In genomic region chr2:134669731-134670669, GRCh38 we compare ENCODE assay signal across 9 cellular contexts. TPM values are rescaled to one million over a fixed set of nuclear protein-coding genes. Genes with fewer than 3 reads are reported as not detected.
A peak's percentile ranks its signal among the peaks of the same experiment; 100 is the strongest.
DNase-seq lines count a peak whose midpoint lies in the region; ATAC-seq and TF ChIP-seq lines count a peak whose summit lies in the region.
"Had no signal": no experiment of that assay in that cellular context is flagged by ENCODE, and none has a peak within 500 bp of the region (broad histone marks: within the 10 kb centered on the region; RNA-seq: fewer than 3 reads in every experiment).

No MANE protein-coding gene starts in this region.

- peak overlapping the region; percentile 41 for H3K27ac ChIP-seq in CD8-positive, alpha-beta T cell (ENCODE audit: low read depth, low read length)
- H3K27ac ChIP-seq in psoas muscle: no peak overlapping the region

- H3K9me3 Mint-ChIP-seq in CD8-positive, alpha-beta T cell: no peaks in the 10 kb centered on the region
- peaks cover 3% of the 10 kb centered on the region for H3K9me3 Mint-ChIP-seq in activated naive CD8-positive, alpha-beta T cell (ENCODE audit: low read depth)
- H3K9me3 Mint-ChIP-seq in natural killer cell treated with Interleukin-12 subunit alpha and Interleukin-12 subunit beta and Interleukin-15 and Interleukin-18, amount 100 ng/mL, for 72 hours: no peaks in the 10 kb centered on the region

- H3K4me3 Mint-ChIP-seq in CD8-positive, alpha-beta T cell: peak overlapping the region; percentile 42
- peak overlapping the region; percentile 87 for H3K4me3 Mint-ChIP-seq in T-helper 17 cell
- peak overlapping the region; percentile 42 for H3K4me3 Mint-ChIP-seq in activated naive CD8-positive, alpha-beta T cell
- peak overlapping the region; percentile 76 for H3K4me3 Mint-ChIP-seq in natural killer cell treated with Interleukin-12 subunit alpha and Interleukin-12 subunit beta and Interleukin-15 and Interleukin-18, amount 100 ng/mL, for 72 hours

- H3K36me3 Mint-ChIP-seq in CD8-positive, alpha-beta T cell: no peaks in the 10 kb centered on the region
- H3K36me3 Mint-ChIP-seq in T-helper 17 cell (ENCODE audit: low read depth): peaks cover 5% of the 10 kb centered on the region
- H3K36me3 Mint-ChIP-seq in activated naive CD8-positive, alpha-beta T cell: no peaks in the 10 kb centered on the region
- H3K36me3 Mint-ChIP-seq in natural killer cell treated with Interleukin-12 subunit alpha and Interleukin-12 subunit beta and Interleukin-15 and Interleukin-18, amount 100 ng/mL, for 72 hours: no peaks in the 10 kb centered on the region

- peak; percentile 72 for ATAC-seq in CD8-positive, alpha-beta T cell
- ATAC-seq in T-helper 17 cell (peak; percentile 82), psoas muscle (no peak), GM19324 (IDR thresholded peaks at IDR 0.05; ENCODE audit: low FRiP score, unreplicated experiment) (no peak), HG03095 (IDR thresholded peaks at IDR 0.05; ENCODE audit: unreplicated experiment) (no peak), sciatic nerve (no peak)
- peak; percentile 63 to 68 for ATAC-seq in natural killer cell treated with Interleukin-12 subunit alpha and Interleukin-12 subunit beta and Interleukin-15 and Interleukin-18, amount 100 ng/mL, for 72 hours

- intact Hi-C loops in CD8-positive, alpha-beta T cell (cut with DNase I, micrococcal nuclease): loop anchor here (1.0 to 10.0 kb wide), 9 partner anchors 9 to 1072 kb away; partner anchors contain the start of genes RAB3GAP1 (in 2 of the 2), CCNT2 (in 1 of the 2), R3HDM1 (in 1 of the 2) and TMEM163 (in 1 of the 2)
- intact Hi-C loops in psoas muscle (cut with DNase I): no loop called here
- intact Hi-C loops in sciatic nerve (cut with DNase I): no loop called here

- H3K4me1 ChIP-seq in CD8-positive, alpha-beta T cell (ENCODE audit: insufficient read depth, low read length): peaks cover 60% of the 10 kb centered on the region
- no peaks in the 10 kb centered on the region for H3K4me1 ChIP-seq in psoas muscle

- H3K36me3 ChIP-seq in CD8-positive, alpha-beta T cell (ENCODE audit: insufficient read depth, low read length): no peaks in the 10 kb centered on the region
- no peaks in the 10 kb centered on the region for H3K36me3 ChIP-seq in psoas muscle (ENCODE audit: insufficient read depth in 1 of 2, low read depth in 1 of 2)

- H3K27me3 Mint-ChIP-seq in CD8-positive, alpha-beta T cell (ENCODE audit: low read depth): peaks cover 16% of the 10 kb centered on the region
- no peaks in the 10 kb centered on the region for H3K27me3 Mint-ChIP-seq in T-helper 17 cell
- H3K27me3 Mint-ChIP-seq in activated naive CD8-positive, alpha-beta T cell: no peaks in the 10 kb centered on the region
- no peaks in the 10 kb centered on the region for H3K27me3 Mint-ChIP-seq in natural killer cell treated with Interleukin-12 subunit alpha and Interleukin-12 subunit beta and Interleukin-15 and Interleukin-18, amount 100 ng/mL, for 72 hours

- H3K9me3 ChIP-seq in CD8-positive, alpha-beta T cell (ENCODE audit: low read length): no peaks in the 10 kb centered on the region
- H3K9me3 ChIP-seq in T-helper 17 cell (ENCODE audit: control insufficient read depth, low read length, poor library complexity, severe bottlenecking) (no peaks in the 10 kb centered on the region), psoas muscle (no peaks in the 10 kb centered on the region)

- no peaks in the 10 kb centered on the region for H3K27me3 ChIP-seq in CD8-positive, alpha-beta T cell (ENCODE audit: insufficient read depth, low read length)
- H3K27me3 ChIP-seq in psoas muscle (ENCODE audit: insufficient read depth in 3 of 3, low read length in 2 of 3): no peaks in the 10 kb centered on the region

- WGBS in psoas muscle, 3 donors: 73 to 76% (median 75%) methylated on average over 12 of the region's 12 CpGs

- DNase-seq in CD8-positive, alpha-beta T cell: peak; percentile 19 to 91 (median 54)
- DNase-seq in T-helper 17 cell (peak in 2 of 3 donors; percentile 51 to 55), psoas muscle (no peak), sciatic nerve (ENCODE audit: low spot score) (no peak)
- peak; percentile 73 for DNase-seq in natural killer cell treated with Interleukin-12 subunit alpha and Interleukin-12 subunit beta and Interleukin-15 and Interleukin-18, amount 100 ng/mL, for 72 hours (ENCODE audit: low spot score)

- peaks cover 75% of the 10 kb centered on the region for H3K4me1 Mint-ChIP-seq in CD8-positive, alpha-beta T cell (ENCODE audit: low read depth)
- H3K4me1 Mint-ChIP-seq in T-helper 17 cell: peaks cover 76% of the 10 kb centered on the region
- H3K4me1 Mint-ChIP-seq in activated naive CD8-positive, alpha-beta T cell (ENCODE audit: low read depth): peaks cover 79% of the 10 kb centered on the region
- H3K4me1 Mint-ChIP-seq in natural killer cell treated with Interleukin-12 subunit alpha and Interleukin-12 subunit beta and Interleukin-15 and Interleukin-18, amount 100 ng/mL, for 72 hours (ENCODE audit: low read depth in 2 of 2): peaks cover 84% of the 10 kb centered on the region in 2 donors

- peak overlapping the region; percentile 82 for H3K27ac Mint-ChIP-seq in CD8-positive, alpha-beta T cell
- peak overlapping the region; percentile 99 for H3K27ac Mint-ChIP-seq in T-helper 17 cell
- H3K27ac Mint-ChIP-seq in activated naive CD8-positive, alpha-beta T cell: peak overlapping the region; percentile 85
- peak overlapping the region; percentile 71 to 88 for H3K27ac Mint-ChIP-seq in natural killer cell treated with Interleukin-12 subunit alpha and Interleukin-12 subunit beta and Interleukin-15 and Interleukin-18, amount 100 ng/mL, for 72 hours

- POLR2A ChIA-PET in CD8-positive, alpha-beta T cell (lab: Charles Lee): interaction anchor here (0.9 to 3.0 kb wide), 5 partner anchors 10 to 20 kb away, joined by 3 to 25 read pairs (median 4); no protein-coding TSS in a partner anchor

- no peak overlapping the region for H3K4me3 ChIP-seq in CD8-positive, alpha-beta T cell (ENCODE audit: low read depth, low read length)
- H3K4me3 ChIP-seq in psoas muscle: no peak overlapping the region

- TF ChIP-seq CTCF in CD8-positive, alpha-beta T cell (IDR thresholded peaks at IDR 0.05): no peak
- TF ChIP-seq CTCF in psoas muscle (IDR thresholded peaks at IDR 0.05): no peak

- CTCF ChIA-PET in CD8-positive, alpha-beta T cell (lab: Charles Lee): interaction anchor here (0.7 to 1.2 kb wide), 9 partner anchors 10 to 551 kb away, joined by 3 to 4 read pairs (median 3); no protein-coding TSS in a partner anchor

RNA-seq across cellular contexts. Expression of gene TMEM163, which starts 48.8 kb away (rescaled TPM):
- under 1 TPM; 0.14 to 0.19 TPM for total RNA-seq in CD8-positive, alpha-beta T cell
- total RNA-seq in T-helper 17 cell (1 to 10 TPM in 1 of 2 donors, under 1 TPM in 1; 0.57 to 1.3 TPM), psoas muscle (under 1 TPM in 3 of 4 donors, not detected in 1; 0.24 to 0.34 (median 0.32) TPM), sciatic nerve (0.45 TPM)
- total RNA-seq in natural killer cell treated with Interleukin-12 subunit alpha and Interleukin-12 subunit beta and Interleukin-15 and Interleukin-18, amount 100 ng/mL, for 72 hours: 1 to 10 TPM in 1 of 2 donors, under 1 TPM in 1; 0.93 to 2.6 TPM
- polyA plus RNA-seq in psoas muscle: under 1 TPM; 0.17 to 0.52 (median 0.19) TPM
- total RNA-seq: NCI-H460 had no signal

Comparison
In these comparisons a context has a peak if more than half of its experiments do, and no peak if none do; other contexts are left out.
1. ATAC-seq: peak in CD8-positive, alpha-beta T cell (single experiment), T-helper 17 cell (single experiment) and natural killer cell treated with Interleukin-12 subunit alpha and Interleukin-12 subunit beta and Interleukin-15 and Interleukin-18, amount 100 ng/mL, for 72 hours (2 of 2); none in psoas muscle (0 of 4), GM19324 (single experiment), HG03095 (single experiment) and sciatic nerve (single experiment).
2. DNase-seq: peak in CD8-positive, alpha-beta T cell (7 of 7), T-helper 17 cell (2 of 3) and natural killer cell treated with Interleukin-12 subunit alpha and Interleukin-12 subunit beta and Interleukin-15 and Interleukin-18, amount 100 ng/mL, for 72 hours (single experiment); none in psoas muscle (0 of 2) and sciatic nerve (single experiment).
3. intact Hi-C loops: an anchor here in CD8-positive, alpha-beta T cell (1.0 to 10.0 kb wide); none called in psoas muscle and sciatic nerve.
4. Peak in every context shown above with its lines, with median percentiles within 50 percentile points of each other: H3K27ac Mint-ChIP-seq and H3K4me3 Mint-ChIP-seq.